In genomic region chr4:8278009-8278395, GRCh38 we compare ENCODE assay signal across 18 cellular contexts. TPM values are rescaled to one million over a fixed set of nuclear protein-coding genes. Genes with fewer than 3 reads are reported as not detected.
A peak's percentile ranks its signal among the peaks of the same experiment; 100 is the strongest.
DNase-seq lines count a peak whose midpoint lies in the region; ATAC-seq and TF ChIP-seq lines count a peak whose summit lies in the region.
"Had no signal": no experiment of that assay in that cellular context is flagged by ENCODE, and none has a peak within 500 bp of the region (broad histone marks: within the 10 kb centered on the region; RNA-seq: fewer than 3 reads in every experiment).

No MANE protein-coding gene starts in this region.

- POLR2A ChIA-PET in Panc1 (lab: Charles Lee): no interaction called here

- BruUV-seq in Panc1 (replicated peaks; lab: Mats Ljungman, UMichigan): no TSS peak

- H3K9me3 ChIP-seq in Panc1 (ENCODE audit: control insufficient read depth, insufficient read depth, low read depth, low read length): no peaks in the 10 kb centered on the region

- H3K4me2 ChIP-seq in GM23338: no peak overlapping the region

- peak; percentile 29 for DNase-seq in AG10803 (ENCODE audit: low read depth)
- no peak for DNase-seq in Panc1 (ENCODE audit: low read depth, low spot score)
- peak; percentile 57 for DNase-seq in fibroblast of villous mesenchyme (ENCODE audit: low read depth)
- no peak for DNase-seq in osteocyte (ENCODE audit: extremely low spot score, unreplicated experiment)
- DNase-seq in NCI-H748 (lab: John Stamatoyannopoulos, UW; ENCODE audit: unreplicated experiment): no peak
- DNase-seq in GM23338 (ENCODE audit: low spot score): no peak
- DNase-seq in GM10266 (ENCODE audit: extremely low spot score): no peak
- DNase-seq in activated effector memory CD4-positive, alpha-beta T cell treated with Interleukin-2 at 50 U/mL for 16 hours: no peak
- DNase-seq: activated CD4-positive, alpha-beta T cell treated with anti-CD3 and anti-CD28 coated beads, Interleukin-2, amount 50 U/mL, for 1 hour; activated naive CD8-positive, alpha-beta T cell treated with anti-CD3 and anti-CD28 coated beads for 36 hours; activated T-cell treated with anti-CD3 and anti-CD28 coated beads, Interleukin-2, amount 50 U/mL, for 24 hours; AML-193; DMS153; MM.1S; naive thymus-derived CD4-positive, alpha-beta T cell; NCI-H2081 treated with DMSO at 0.1 percent for 48 hours; NK-92 treated with Interleukin-12 subunit alpha and Interleukin-12 subunit beta, amount 100 ng/mL, for 24 hours had no signal

- in situ Hi-C loops in Panc1 (cut with HindIII; ENCODE audit: low pct_unique_long_range_greater_than_20kb, low sequenced_read_pairs): no loop called here

- TF ChIP-seq CTCF in AG10803 (conservative IDR thresholded peaks at IDR 0.05; ENCODE audit: low read length) (no peak), Panc1 (IDR thresholded peaks at IDR 0.05) (no peak), fibroblast of villous mesenchyme (IDR thresholded peaks at IDR 0.05; ENCODE audit: insufficient read depth, low read depth, low read length) (no peak), osteocyte (IDR thresholded peaks at IDR 0.05) (no peak), GM23338 (conservative IDR thresholded peaks at IDR 0.05; ENCODE audit: low read depth in 2 of 2) (no peak), GM10266 (IDR thresholded peaks at IDR 0.05; ENCODE audit: control insufficient read depth, insufficient read depth, low read depth, missing control alignments) (no peak)

- H3K36me3 Mint-ChIP-seq in osteocyte (ENCODE audit: unreplicated experiment): no peaks in the 10 kb centered on the region
- H3K36me3 Mint-ChIP-seq in GM23338 (ENCODE audit: low read depth): no peaks in the 10 kb centered on the region
- H3K36me3 Mint-ChIP-seq: activated naive CD8-positive, alpha-beta T cell treated with anti-CD3 and anti-CD28 coated beads for 36 hours; naive thymus-derived CD4-positive, alpha-beta T cell; stimulated activated memory B cell treated with anti-CD40 and anti-IgM and Interleukin-4, amounts not matched to agents 10 μg/mL and 1 μg/mL and 100 μg/mL, for 72 hours had no signal

- H3K4me3 ChIP-seq in AG10803 (ENCODE audit: low read length) (no peak overlapping the region), Panc1 (ENCODE audit: low read depth in 2 of 2, low read length in 2 of 2) (no peak overlapping the region), fibroblast of villous mesenchyme (ENCODE audit: low read depth, low read length) (no peak overlapping the region), GM23338 (no peak overlapping the region)

- H3K4me1 Mint-ChIP-seq in osteocyte (ENCODE audit: unreplicated experiment) (peaks cover 36% of the 10 kb centered on the region), GM23338 (peaks cover 2% of the 10 kb centered on the region; the same call in 1 of the 3 replicates)
- H3K4me1 Mint-ChIP-seq: activated naive CD8-positive, alpha-beta T cell treated with anti-CD3 and anti-CD28 coated beads for 36 hours; stimulated activated memory B cell treated with anti-CD40 and anti-IgM and Interleukin-4, amounts not matched to agents 10 μg/mL and 1 μg/mL and 100 μg/mL, for 72 hours had no signal

- intact Hi-C loops in Panc1 (cut with micrococcal nuclease; ENCODE audit: unreplicated experiment): no loop called here

- peak; percentile 41 for ATAC-seq in Panc1
- no peak for ATAC-seq in GM23338
- ATAC-seq: naive thymus-derived CD4-positive, alpha-beta T cell; stimulated activated memory B cell treated with anti-CD40 and anti-IgM and Interleukin-4, amounts not matched to agents 10 μg/mL and 1 μg/mL and 100 μg/mL, for 72 hours had no signal

- H4K20me1 ChIP-seq in GM23338 (replicated peaks; ENCODE audit: insufficient read depth): no peaks in the 10 kb centered on the region

- H3K4me3 Mint-ChIP-seq in osteocyte (ENCODE audit: unreplicated experiment) (no peak overlapping the region), GM23338 (no peak overlapping the region)
- H3K4me3 Mint-ChIP-seq: activated naive CD8-positive, alpha-beta T cell treated with anti-CD3 and anti-CD28 coated beads for 36 hours; activated T-cell treated with anti-CD3 and anti-CD28 coated beads, Interleukin-2, amount 50 U/mL, for 24 hours; naive thymus-derived CD4-positive, alpha-beta T cell; stimulated activated memory B cell treated with anti-CD40 and anti-IgM and Interleukin-4, amounts not matched to agents 10 μg/mL and 1 μg/mL and 100 μg/mL, for 72 hours had no signal

- H3K27me3 Mint-ChIP-seq in osteocyte (ENCODE audit: unreplicated experiment) (no peaks in the 10 kb centered on the region), GM23338 (ENCODE audit: insufficient read depth, low read depth, poor library complexity) (peaks cover 14% of the 10 kb centered on the region)

- H3K36me3 ChIP-seq in Panc1 (ENCODE audit: control insufficient read depth, insufficient read depth, low read length) (no peaks in the 10 kb centered on the region), GM23338 (ENCODE audit: insufficient read depth) (no peaks in the 10 kb centered on the region)

- H3F3A ChIP-seq in GM23338 (replicated peaks; ENCODE audit: low read depth): no peaks in the 10 kb centered on the region

- H2AFZ ChIP-seq in GM23338: no peak overlapping the region

- no peaks in the 10 kb centered on the region for H3K79me2 ChIP-seq in GM23338 (replicated peaks; ENCODE audit: insufficient read depth)

- peaks cover 4% of the 10 kb centered on the region; the same call in 1 of the 2 replicates for H3K4me1 ChIP-seq in Panc1 (ENCODE audit: control insufficient read depth, insufficient read depth, low read length)
- no peaks in the 10 kb centered on the region for H3K4me1 ChIP-seq in GM23338 (ENCODE audit: insufficient read depth)

- H3K9me3 Mint-ChIP-seq in osteocyte (ENCODE audit: unreplicated experiment) (no peaks in the 10 kb centered on the region), GM23338 (no peaks in the 10 kb centered on the region)
- H3K9me3 Mint-ChIP-seq: activated naive CD8-positive, alpha-beta T cell treated with anti-CD3 and anti-CD28 coated beads for 36 hours; activated T-cell treated with anti-CD3 and anti-CD28 coated beads, Interleukin-2, amount 50 U/mL, for 24 hours; stimulated activated memory B cell treated with anti-CD40 and anti-IgM and Interleukin-4, amounts not matched to agents 10 μg/mL and 1 μg/mL and 100 μg/mL, for 72 hours had no signal

- no peaks in the 10 kb centered on the region for H3K9me2 ChIP-seq in GM23338 (ENCODE audit: insufficient read depth)

- H3K27ac Mint-ChIP-seq in osteocyte (ENCODE audit: unreplicated experiment): peak overlapping the region; percentile 54
- H3K27ac Mint-ChIP-seq in GM23338: no peak overlapping the region
- H3K27ac Mint-ChIP-seq: activated naive CD8-positive, alpha-beta T cell treated with anti-CD3 and anti-CD28 coated beads for 36 hours; activated T-cell treated with anti-CD3 and anti-CD28 coated beads, Interleukin-2, amount 50 U/mL, for 24 hours; naive thymus-derived CD4-positive, alpha-beta T cell; stimulated activated memory B cell treated with anti-CD40 and anti-IgM and Interleukin-4, amounts not matched to agents 10 μg/mL and 1 μg/mL and 100 μg/mL, for 72 hours had no signal

- H3K27ac ChIP-seq in Panc1 (ENCODE audit: low read length) (no peak overlapping the region), GM23338 (ENCODE audit: low read depth) (no peak overlapping the region)

- H3K27me3 ChIP-seq in Panc1 (ENCODE audit: control insufficient read depth, insufficient read depth, low read length): no peaks in the 10 kb centered on the region
- H3K27me3 ChIP-seq in GM23338 (ENCODE audit: insufficient read depth): no peaks in the 10 kb centered on the region

- CTCF ChIA-PET in Panc1 (lab: Charles Lee): no interaction called here

TF ChIP-seq in GM23338, 12 proteins besides CTCF, POLR2A, EP300 and RAD21 (continues in another document):
- no peak for TF ChIP-seq ZNF114 (CRISPR knock-in tag; IDR thresholded peaks at IDR 0.05)
- TF ChIP-seq ZNF331 (CRISPR knock-in tag; IDR thresholded peaks at IDR 0.05; ENCODE audit: low read depth): no peak
- TF ChIP-seq EZH2 (IDR thresholded peaks at IDR 0.05; ENCODE audit: low read depth, unreplicated experiment): no peak
- TF ChIP-seq POLR2AphosphoS5 (IDR thresholded peaks at IDR 0.05; ENCODE audit: low read depth): no peak

RNA-seq across cellular contexts. Expression of gene HTRA3, which starts 8.4 kb away (rescaled TPM):
- 0.98 TPM for total RNA-seq in Panc1 (2021; ENCODE audit: unreplicated experiment)
- 2.1 TPM for polyA plus RNA-seq in Panc1 (2012; ENCODE audit: insufficient read length)
- 0.86 and 1.3 TPM in 2 replicates for total RNA-seq in fibroblast of villous mesenchyme
- 0.16 and 0.37 TPM in 2 replicates for total RNA-seq in osteocyte
- 1.8 and 3.6 TPM in 2 replicates for total RNA-seq in GM23338 (2014; rRNA removed; shearing (Covaris generic))
- polyA plus RNA-seq in GM23338 (2016; fragmentation: Nextera tagmentation; extraction: Ambion mirVana): 1.3 and 1.4 TPM in 2 replicates
- total RNA-seq: activated naive CD8-positive, alpha-beta T cell treated with anti-CD3 and anti-CD28 coated beads for 36 hours; naive thymus-derived CD4-positive, alpha-beta T cell had no signal
- polyA plus RNA-seq: naive thymus-derived CD4-positive, alpha-beta T cell had no signal

Comparison
In these comparisons a context has a peak if more than half of its experiments do, and no peak if none do; other contexts are left out.
1. DNase-seq: peak in AG10803 (single experiment) and fibroblast of villous mesenchyme (single experiment); none in Panc1 (single experiment), osteocyte (single experiment), NCI-H748 (single experiment), GM23338 (single experiment), GM10266 (single experiment) and activated effector memory CD4-positive, alpha-beta T cell treated with Interleukin-2 at 50 U/mL for 16 hours (single experiment).